Comparison of ENCODE assay signal across 22 cellular contexts in genomic region chr12:32179011-32179395, GRCh38.
"Had no signal": no experiment of that assay in that cellular context is flagged by ENCODE, and none has a peak within 500 bp of the region (broad histone marks: within the 10 kb centered on the region; RNA-seq: fewer than 3 reads in every experiment).

No MANE protein-coding gene starts in this region.

- H3K4me3 ChIP-seq: body of pancreas, heart left ventricle, upper lobe of right lung had no signal

- DNase-seq: activated CD4-positive, alpha-beta T cell treated with anti-CD3 and anti-CD28 coated beads for 1 hour; activated CD4-positive, alpha-beta T cell treated with anti-CD3 and anti-CD28 coated beads, Interleukin-2, amount 50 U/mL, for 1 hour; activated CD8-positive, alpha-beta T cell treated with anti-CD3 and anti-CD28 coated beads, Interleukin-2, amount 10 ng/mL, durations not matched to agents 7 days and 5 days; activated gamma-delta T cell treated with Interleukin-2 at 50 U/mL for 16 hours; anterior cingulate cortex; body of pancreas; foreskin keratinocyte; heart left ventricle; islet precursor cell; left cardiac atrium; nephron progenitor cell; nucleus accumbens; right cardiac atrium; stimulated activated CD4-positive, alpha-beta T cell treated with anti-CD3 and anti-CD28 coated beads, Interleukin-12 subunit alpha, Interleukin-12 subunit beta, amount 100 ng/mL, for 4 hours; stimulated activated CD4-positive, alpha-beta T cell treated with anti-CD3 and anti-CD28 coated beads, Interleukin-4, amount 100 ng/mL, for 4 hours; stimulated activated naive CD8-positive, alpha-beta T cell treated with anti-CD3 and anti-CD28 coated beads, Interleukin-15, Interleukin-2, amounts not matched to agents 100 U/mL and 50 U/mL, for 24 hours; upper lobe of right lung; WERI-Rb-1 had no signal

- H3K4me3 Mint-ChIP-seq: activated CD8-positive, alpha-beta T cell treated with anti-CD3 and anti-CD28 coated beads, Interleukin-2, amount 10 ng/mL, durations not matched to agents 7 days and 5 days; activated naive CD4-positive, alpha-beta T cell treated with anti-CD3 and anti-CD28 coated beads, Interleukin-2, amount 50 U/mL, for 24 hours; activated T-helper 1 cell treated with anti-CD3 and anti-CD28 coated beads, Interleukin-12 subunit alpha, Interleukin-12 subunit beta, Interleukin-2, Interleukin-4 antibody, amounts not matched to agents 30 ng/mL and 10 ng/mL and 1 ng/mL, durations not matched to agents 14 hours and 24 hours and 36 hours; memory B cell; nephron progenitor cell had no signal

- H3K27me3 ChIP-seq: body of pancreas, foreskin keratinocyte, heart left ventricle, upper lobe of right lung had no signal

- H3K27ac Mint-ChIP-seq: activated CD8-positive, alpha-beta T cell treated with anti-CD3 and anti-CD28 coated beads, Interleukin-2, amount 10 ng/mL, durations not matched to agents 7 days and 5 days; activated naive CD4-positive, alpha-beta T cell treated with anti-CD3 and anti-CD28 coated beads, Interleukin-2, amount 50 U/mL, for 24 hours; activated T-helper 1 cell treated with anti-CD3 and anti-CD28 coated beads, Interleukin-12 subunit alpha, Interleukin-12 subunit beta, Interleukin-2, Interleukin-4 antibody, amounts not matched to agents 30 ng/mL and 10 ng/mL and 1 ng/mL, durations not matched to agents 14 hours and 24 hours and 36 hours; memory B cell had no signal

- H3K4me1 ChIP-seq: body of pancreas, foreskin keratinocyte, upper lobe of right lung had no signal

- H3K9ac ChIP-seq: parathyroid adenoma had no signal

- H3K4me1 Mint-ChIP-seq: activated naive CD4-positive, alpha-beta T cell treated with anti-CD3 and anti-CD28 coated beads, Interleukin-2, amount 50 U/mL, for 24 hours had no signal

- ATAC-seq: activated CD8-positive, alpha-beta T cell treated with anti-CD3 and anti-CD28 coated beads, Interleukin-2, amount 10 ng/mL, durations not matched to agents 7 days and 5 days; body of pancreas; foreskin keratinocyte; heart left ventricle; left cardiac atrium; right cardiac atrium; stimulated activated naive CD8-positive, alpha-beta T cell treated with anti-CD3 and anti-CD28 coated beads, Interleukin-15, Interleukin-2, amounts not matched to agents 100 U/mL and 50 U/mL, for 24 hours; upper lobe of right lung had no signal

- H3K9me3 ChIP-seq: body of pancreas, heart left ventricle, upper lobe of right lung had no signal

- H3K36me3 Mint-ChIP-seq: activated naive CD4-positive, alpha-beta T cell treated with anti-CD3 and anti-CD28 coated beads, Interleukin-2, amount 50 U/mL, for 24 hours had no signal

- H3K9me3 Mint-ChIP-seq: activated naive CD4-positive, alpha-beta T cell treated with anti-CD3 and anti-CD28 coated beads, Interleukin-2, amount 50 U/mL, for 24 hours; activated T-helper 1 cell treated with anti-CD3 and anti-CD28 coated beads, Interleukin-12 subunit alpha, Interleukin-12 subunit beta, Interleukin-2, Interleukin-4 antibody, amounts not matched to agents 30 ng/mL and 10 ng/mL and 1 ng/mL, durations not matched to agents 14 hours and 24 hours and 36 hours; memory B cell; nephron progenitor cell had no signal

- H3K27me3 Mint-ChIP-seq: activated naive CD4-positive, alpha-beta T cell treated with anti-CD3 and anti-CD28 coated beads, Interleukin-2, amount 50 U/mL, for 24 hours; memory B cell had no signal

- H3K27ac ChIP-seq: body of pancreas, foreskin keratinocyte, heart left ventricle, parathyroid adenoma, upper lobe of right lung, WERI-Rb-1 had no signal

- H3K36me3 ChIP-seq: heart left ventricle, upper lobe of right lung, WERI-Rb-1 had no signal
